Comparison of ENCODE assay signal across 1 cellular context in the genomic region with DNA sequence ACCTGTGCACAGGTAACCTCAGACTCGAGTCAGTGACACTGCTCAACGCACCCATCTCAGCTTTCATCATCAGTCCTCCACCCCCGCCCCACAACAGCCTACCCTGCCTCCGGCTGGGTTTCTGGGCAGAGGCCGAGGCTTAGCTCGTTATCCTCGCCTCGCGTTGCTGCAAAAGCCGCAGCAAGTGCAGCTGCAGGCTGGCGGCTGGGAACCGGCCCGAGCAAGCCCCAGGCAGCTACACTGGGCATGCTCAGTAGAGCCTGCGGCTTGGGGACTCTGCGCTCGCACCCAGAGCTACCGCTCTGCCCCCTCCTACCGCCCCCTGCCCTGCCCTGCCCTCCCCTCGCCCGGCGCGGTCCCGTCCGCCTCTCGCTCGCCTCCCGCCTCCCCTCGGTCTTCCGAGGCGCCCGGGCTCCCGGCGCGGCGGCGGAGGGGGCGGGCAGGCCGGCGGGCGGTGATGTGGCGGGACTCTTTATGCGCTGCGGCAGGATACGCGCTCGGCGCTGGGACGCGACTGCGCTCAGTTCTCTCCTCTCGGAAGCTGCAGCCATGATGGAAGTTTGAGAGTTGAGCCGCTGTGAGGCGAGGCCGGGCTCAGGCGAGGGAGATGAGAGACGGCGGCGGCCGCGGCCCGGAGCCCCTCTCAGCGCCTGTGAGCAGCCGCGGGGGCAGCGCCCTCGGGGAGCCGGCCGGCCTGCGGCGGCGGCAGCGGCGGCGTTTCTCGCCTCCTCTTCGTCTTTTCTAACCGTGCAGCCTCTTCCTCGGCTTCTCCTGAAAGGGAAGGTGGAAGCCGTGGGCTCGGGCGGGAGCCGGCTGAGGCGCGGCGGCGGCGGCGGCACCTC.
TF ChIP-seq lines count a peak whose summit lies in the region.

A gene with protein sequence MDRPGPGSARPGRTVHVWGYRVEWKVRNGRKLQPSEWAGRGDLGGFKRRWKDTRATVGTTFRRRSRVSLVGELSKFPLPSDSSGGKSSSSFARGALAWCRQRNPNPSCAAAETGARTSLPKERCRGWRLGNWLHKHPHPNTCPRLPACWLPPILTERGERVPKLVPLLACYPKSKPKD (minus strand): TSS at position 432 of the 842 bp plus-strand sequence. CDS start 1,046 bp downstream, outside the sequence.
A gene (plus strand): TSS at position 524 of the 842 bp plus-strand sequence. CDS start 845 bp downstream, outside the sequence.

TF ChIP-seq in HepG2, 621 proteins besides CTCF, POLR2A, EP300 and RAD21 (continued from another document and continues in another):
- TF ChIP-seq, protein P1, sequence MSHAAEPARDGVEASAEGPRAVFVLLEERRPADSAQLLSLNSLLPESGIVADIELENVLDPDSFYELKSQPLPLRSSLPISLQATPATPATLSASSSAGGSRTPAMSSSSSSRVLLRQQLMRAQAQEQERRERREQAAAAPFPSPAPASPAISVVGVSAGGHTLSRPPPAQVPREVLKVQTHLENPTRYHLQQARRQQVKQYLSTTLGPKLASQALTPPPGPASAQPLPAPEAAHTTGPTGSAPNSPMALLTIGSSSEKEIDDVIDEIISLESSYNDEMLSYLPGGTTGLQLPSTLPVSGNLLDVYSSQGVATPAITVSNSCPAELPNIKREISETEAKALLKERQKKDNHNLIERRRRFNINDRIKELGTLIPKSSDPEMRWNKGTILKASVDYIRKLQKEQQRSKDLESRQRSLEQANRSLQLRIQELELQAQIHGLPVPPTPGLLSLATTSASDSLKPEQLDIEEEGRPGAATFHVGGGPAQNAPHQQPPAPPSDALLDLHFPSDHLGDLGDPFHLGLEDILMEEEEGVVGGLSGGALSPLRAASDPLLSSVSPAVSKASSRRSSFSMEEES (CRISPR knock-in tag; IDR thresholded peaks at IDR 0.05): peak; percentile 81; the same call in 1 of the 2 replicates
- TF ChIP-seq MYC (CRISPR knock-in tag; IDR thresholded peaks at IDR 0.05; ENCODE audit: borderline replicate concordance): peak; percentile 69; the same call in 1 of the 2 replicates
- TF ChIP-seq IKZF1 (IDR thresholded peaks at IDR 0.05): no peak
- no peak for TF ChIP-seq CBX2 (IDR thresholded peaks at IDR 0.05; ENCODE audit: low read depth, low read length)
- TF ChIP-seq CBX2 (CRISPR knock-in tag; IDR thresholded peaks at IDR 0.05; ENCODE audit: low read depth): 0 out of 2 replicates have a peak, but pooled peaks have one; percentile 32
- peak; percentile 93 for TF ChIP-seq ZNF556 (CRISPR knock-in tag; IDR thresholded peaks at IDR 0.05; ENCODE audit: borderline replicate concordance)
- no peak for TF ChIP-seq SNRNP70 (IDR thresholded peaks at IDR 0.05; ENCODE audit: low read depth, low read length)
- TF ChIP-seq HMG20A (CRISPR knock-in tag; IDR thresholded peaks at IDR 0.05; ENCODE audit: borderline replicate concordance): no peak
- peak; percentile 94 for TF ChIP-seq ZEB1 (IDR thresholded peaks at IDR 0.05; ENCODE audit: insufficient replicate concordance, low read depth)
- peak; percentile 62; the same call in 1 of the 2 replicates for TF ChIP-seq HMG20B (CRISPR knock-in tag; conservative IDR thresholded peaks at IDR 0.05)
- peak; percentile 78; the same call in 1 of the 2 replicates for TF ChIP-seq ZNF441 (CRISPR knock-in tag; IDR thresholded peaks at IDR 0.05; ENCODE audit: borderline replicate concordance)
- peak; percentile 58; the same call in 1 of the 2 replicates for TF ChIP-seq JDP2 (CRISPR knock-in tag; IDR thresholded peaks at IDR 0.05; ENCODE audit: borderline replicate concordance)
- TF ChIP-seq ZZZ3 (CRISPR knock-in tag; IDR thresholded peaks at IDR 0.05; ENCODE audit: borderline replicate concordance): no peak
- no peak for TF ChIP-seq TP53 (CRISPR knock-in tag; conservative IDR thresholded peaks at IDR 0.05)
- TF ChIP-seq NR3C1 (CRISPR knock-in tag; IDR thresholded peaks at IDR 0.05): no peak
- TF ChIP-seq, protein P2, sequence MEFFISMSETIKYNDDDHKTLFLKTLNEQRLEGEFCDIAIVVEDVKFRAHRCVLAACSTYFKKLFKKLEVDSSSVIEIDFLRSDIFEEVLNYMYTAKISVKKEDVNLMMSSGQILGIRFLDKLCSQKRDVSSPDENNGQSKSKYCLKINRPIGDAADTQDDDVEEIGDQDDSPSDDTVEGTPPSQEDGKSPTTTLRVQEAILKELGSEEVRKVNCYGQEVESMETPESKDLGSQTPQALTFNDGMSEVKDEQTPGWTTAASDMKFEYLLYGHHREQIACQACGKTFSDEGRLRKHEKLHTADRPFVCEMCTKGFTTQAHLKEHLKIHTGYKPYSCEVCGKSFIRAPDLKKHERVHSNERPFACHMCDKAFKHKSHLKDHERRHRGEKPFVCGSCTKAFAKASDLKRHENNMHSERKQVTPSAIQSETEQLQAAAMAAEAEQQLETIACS (CRISPR knock-in tag; IDR thresholded peaks at IDR 0.05): peak; percentile 80
- TF ChIP-seq SIN3B (IDR thresholded peaks at IDR 0.05; ENCODE audit: low read length): no peak; the same call in 1 of the 2 replicates
- TF ChIP-seq DNMT3B (CRISPR knock-in tag; conservative IDR thresholded peaks at IDR 0.05): no peak; the same call in 1 of the 2 replicates
- TF ChIP-seq, protein P3, sequence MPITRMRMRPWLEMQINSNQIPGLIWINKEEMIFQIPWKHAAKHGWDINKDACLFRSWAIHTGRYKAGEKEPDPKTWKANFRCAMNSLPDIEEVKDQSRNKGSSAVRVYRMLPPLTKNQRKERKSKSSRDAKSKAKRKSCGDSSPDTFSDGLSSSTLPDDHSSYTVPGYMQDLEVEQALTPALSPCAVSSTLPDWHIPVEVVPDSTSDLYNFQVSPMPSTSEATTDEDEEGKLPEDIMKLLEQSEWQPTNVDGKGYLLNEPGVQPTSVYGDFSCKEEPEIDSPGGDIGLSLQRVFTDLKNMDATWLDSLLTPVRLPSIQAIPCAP (CRISPR knock-in tag; IDR thresholded peaks at IDR 0.05; ENCODE audit: low read depth): peak; percentile 83; the same call in 1 of the 2 replicates
- no peak for TF ChIP-seq MBNL3 (CRISPR knock-in tag; conservative IDR thresholded peaks at IDR 0.05)
- no peak for TF ChIP-seq ZNF598 (CRISPR knock-in tag; IDR thresholded peaks at IDR 0.05; ENCODE audit: borderline replicate concordance)
- TF ChIP-seq, protein P4, sequence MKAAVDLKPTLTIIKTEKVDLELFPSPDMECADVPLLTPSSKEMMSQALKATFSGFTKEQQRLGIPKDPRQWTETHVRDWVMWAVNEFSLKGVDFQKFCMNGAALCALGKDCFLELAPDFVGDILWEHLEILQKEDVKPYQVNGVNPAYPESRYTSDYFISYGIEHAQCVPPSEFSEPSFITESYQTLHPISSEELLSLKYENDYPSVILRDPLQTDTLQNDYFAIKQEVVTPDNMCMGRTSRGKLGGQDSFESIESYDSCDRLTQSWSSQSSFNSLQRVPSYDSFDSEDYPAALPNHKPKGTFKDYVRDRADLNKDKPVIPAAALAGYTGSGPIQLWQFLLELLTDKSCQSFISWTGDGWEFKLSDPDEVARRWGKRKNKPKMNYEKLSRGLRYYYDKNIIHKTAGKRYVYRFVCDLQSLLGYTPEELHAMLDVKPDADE (CRISPR knock-in tag; IDR thresholded peaks at IDR 0.05): no peak
- peak; percentile 93 for TF ChIP-seq ZNF451 (CRISPR knock-in tag; IDR thresholded peaks at IDR 0.05)
- TF ChIP-seq ISX (CRISPR knock-in tag; conservative IDR thresholded peaks at IDR 0.05): no peak
- no peak; the same call in 1 of the 2 replicates for TF ChIP-seq ZFP82 (CRISPR knock-in tag; IDR thresholded peaks at IDR 0.05; ENCODE audit: borderline replicate concordance)
- no peak for TF ChIP-seq WIZ (CRISPR knock-in tag; IDR thresholded peaks at IDR 0.05)
- no peak; the same call in 1 of the 2 replicates for TF ChIP-seq HNF4A (CRISPR knock-in tag; IDR thresholded peaks at IDR 0.05)
- no peak for TF ChIP-seq ZNF501 (CRISPR knock-in tag; IDR thresholded peaks at IDR 0.05)
- no peak for TF ChIP-seq FOXA1 (IDR thresholded peaks at IDR 0.05)
- TF ChIP-seq FOXA1 (CRISPR knock-in tag; IDR thresholded peaks at IDR 0.05): no peak
- peak; percentile 46; the same call in 1 of the 2 replicates for TF ChIP-seq ZNF430 (CRISPR knock-in tag; IDR thresholded peaks at IDR 0.05)
- TF ChIP-seq, protein P5, sequence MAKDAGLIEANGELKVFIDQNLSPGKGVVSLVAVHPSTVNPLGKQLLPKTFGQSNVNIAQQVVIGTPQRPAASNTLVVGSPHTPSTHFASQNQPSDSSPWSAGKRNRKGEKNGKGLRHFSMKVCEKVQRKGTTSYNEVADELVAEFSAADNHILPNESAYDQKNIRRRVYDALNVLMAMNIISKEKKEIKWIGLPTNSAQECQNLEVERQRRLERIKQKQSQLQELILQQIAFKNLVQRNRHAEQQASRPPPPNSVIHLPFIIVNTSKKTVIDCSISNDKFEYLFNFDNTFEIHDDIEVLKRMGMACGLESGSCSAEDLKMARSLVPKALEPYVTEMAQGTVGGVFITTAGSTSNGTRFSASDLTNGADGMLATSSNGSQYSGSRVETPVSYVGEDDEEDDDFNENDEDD (CRISPR knock-in tag; IDR thresholded peaks at IDR 0.05; ENCODE audit: borderline replicate concordance): peak; percentile 83; the same call in 1 of the 2 replicates
- no peak; the same call in 1 of the 2 replicates for TF ChIP-seq JUND (CRISPR knock-in tag; IDR thresholded peaks at IDR 0.05)
- peak; percentile 89 for TF ChIP-seq ZNF605 (CRISPR knock-in tag; IDR thresholded peaks at IDR 0.05)
- TF ChIP-seq ZNF256 (CRISPR knock-in tag; conservative IDR thresholded peaks at IDR 0.05): no peak
- TF ChIP-seq, protein P6, sequence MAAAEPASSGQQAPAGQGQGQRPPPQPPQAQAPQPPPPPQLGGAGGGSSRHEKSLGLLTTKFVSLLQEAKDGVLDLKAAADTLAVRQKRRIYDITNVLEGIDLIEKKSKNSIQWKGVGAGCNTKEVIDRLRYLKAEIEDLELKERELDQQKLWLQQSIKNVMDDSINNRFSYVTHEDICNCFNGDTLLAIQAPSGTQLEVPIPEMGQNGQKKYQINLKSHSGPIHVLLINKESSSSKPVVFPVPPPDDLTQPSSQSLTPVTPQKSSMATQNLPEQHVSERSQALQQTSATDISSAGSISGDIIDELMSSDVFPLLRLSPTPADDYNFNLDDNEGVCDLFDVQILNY (CRISPR knock-in tag; conservative IDR thresholded peaks at IDR 0.05): peak; percentile 47; the same call in 1 of the 2 replicates
- TF ChIP-seq HOXA5 (CRISPR knock-in tag; IDR thresholded peaks at IDR 0.05): peak; percentile 76; the same call in 1 of the 2 replicates
- no peak for TF ChIP-seq ATAD3A (CRISPR knock-in tag; IDR thresholded peaks at IDR 0.05)
- TF ChIP-seq ZNF207 (IDR thresholded peaks at IDR 0.05; ENCODE audit: borderline replicate concordance): no peak
- TF ChIP-seq POGZ (CRISPR knock-in tag; IDR thresholded peaks at IDR 0.05): peak; percentile 92
- TF ChIP-seq, protein P7, sequence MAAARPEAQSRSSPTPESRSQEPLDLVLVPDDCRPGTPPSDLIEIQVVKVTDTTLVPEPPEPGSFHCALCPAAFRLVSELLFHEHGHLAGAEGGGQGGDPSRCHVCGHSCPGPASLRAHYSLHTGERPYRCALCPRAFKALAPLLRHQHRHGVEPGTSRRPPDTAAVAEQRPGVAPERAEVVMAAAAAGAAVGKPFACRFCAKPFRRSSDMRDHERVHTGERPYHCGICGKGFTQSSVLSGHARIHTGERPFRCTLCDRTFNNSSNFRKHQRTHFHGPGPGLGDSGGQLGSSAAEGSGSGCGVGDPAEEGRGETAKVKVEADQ (CRISPR knock-in tag; IDR thresholded peaks at IDR 0.05; ENCODE audit: borderline replicate concordance): peak; percentile 63; the same call in 1 of the 2 replicates
- TF ChIP-seq, protein P8, sequence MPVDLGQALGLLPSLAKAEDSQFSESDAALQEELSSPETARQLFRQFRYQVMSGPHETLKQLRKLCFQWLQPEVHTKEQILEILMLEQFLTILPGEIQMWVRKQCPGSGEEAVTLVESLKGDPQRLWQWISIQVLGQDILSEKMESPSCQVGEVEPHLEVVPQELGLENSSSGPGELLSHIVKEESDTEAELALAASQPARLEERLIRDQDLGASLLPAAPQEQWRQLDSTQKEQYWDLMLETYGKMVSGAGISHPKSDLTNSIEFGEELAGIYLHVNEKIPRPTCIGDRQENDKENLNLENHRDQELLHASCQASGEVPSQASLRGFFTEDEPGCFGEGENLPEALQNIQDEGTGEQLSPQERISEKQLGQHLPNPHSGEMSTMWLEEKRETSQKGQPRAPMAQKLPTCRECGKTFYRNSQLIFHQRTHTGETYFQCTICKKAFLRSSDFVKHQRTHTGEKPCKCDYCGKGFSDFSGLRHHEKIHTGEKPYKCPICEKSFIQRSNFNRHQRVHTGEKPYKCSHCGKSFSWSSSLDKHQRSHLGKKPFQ (CRISPR knock-in tag; IDR thresholded peaks at IDR 0.05; ENCODE audit: insufficient replicate concordance): no peak
- peak; percentile 48; the same call in 1 of the 2 replicates for TF ChIP-seq ZNF891 (CRISPR knock-in tag; IDR thresholded peaks at IDR 0.05)
- TF ChIP-seq ZNF225 (CRISPR knock-in tag; IDR thresholded peaks at IDR 0.05): no peak
- TF ChIP-seq RFX5 (IDR thresholded peaks at IDR 0.05; ENCODE audit: low read depth, low read length): no peak
- peak; percentile 87; the same call in 1 of the 2 replicates for TF ChIP-seq ZSCAN9 (CRISPR knock-in tag; IDR thresholded peaks at IDR 0.05; ENCODE audit: borderline replicate concordance)
- TF ChIP-seq, protein P9, sequence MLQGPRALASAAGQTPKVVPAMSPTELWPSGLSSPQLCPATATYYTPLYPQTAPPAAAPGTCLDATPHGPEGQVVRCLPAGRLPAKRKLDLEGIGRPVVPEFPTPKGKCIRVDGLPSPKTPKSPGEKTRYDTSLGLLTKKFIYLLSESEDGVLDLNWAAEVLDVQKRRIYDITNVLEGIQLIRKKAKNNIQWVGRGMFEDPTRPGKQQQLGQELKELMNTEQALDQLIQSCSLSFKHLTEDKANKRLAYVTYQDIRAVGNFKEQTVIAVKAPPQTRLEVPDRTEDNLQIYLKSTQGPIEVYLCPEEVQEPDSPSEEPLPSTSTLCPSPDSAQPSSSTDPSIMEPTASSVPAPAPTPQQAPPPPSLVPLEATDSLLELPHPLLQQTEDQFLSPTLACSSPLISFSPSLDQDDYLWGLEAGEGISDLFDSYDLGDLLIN (CRISPR knock-in tag; IDR thresholded peaks at IDR 0.05; ENCODE audit: borderline replicate concordance): no peak
- TF ChIP-seq KMT2B (CRISPR knock-in tag; IDR thresholded peaks at IDR 0.05): peak; percentile 77
- peak; percentile 39; the same call in 1 of the 2 replicates for TF ChIP-seq HNF4G (IDR thresholded peaks at IDR 0.05; ENCODE audit: borderline replicate concordance, low read depth, low read length)
- TF ChIP-seq HNF4G (CRISPR knock-in tag; IDR thresholded peaks at IDR 0.05; ENCODE audit: borderline replicate concordance, low read depth): no peak; the same call in 1 of the 2 replicates
- peak; percentile 86; the same call in 1 of the 2 replicates for TF ChIP-seq IRX3 (CRISPR knock-in tag; IDR thresholded peaks at IDR 0.05; ENCODE audit: borderline replicate concordance, low read depth)
- no peak for TF ChIP-seq FOXM1 (CRISPR knock-in tag; IDR thresholded peaks at IDR 0.05)
- no peak for TF ChIP-seq MXD4 (CRISPR knock-in tag; IDR thresholded peaks at IDR 0.05)
- TF ChIP-seq BORCS8-MEF2B (CRISPR knock-in tag; IDR thresholded peaks at IDR 0.05): peak; percentile 78
- TF ChIP-seq ESRRA (CRISPR knock-in tag; IDR thresholded peaks at IDR 0.05; ENCODE audit: low read depth): no peak
- TF ChIP-seq, protein P10, sequence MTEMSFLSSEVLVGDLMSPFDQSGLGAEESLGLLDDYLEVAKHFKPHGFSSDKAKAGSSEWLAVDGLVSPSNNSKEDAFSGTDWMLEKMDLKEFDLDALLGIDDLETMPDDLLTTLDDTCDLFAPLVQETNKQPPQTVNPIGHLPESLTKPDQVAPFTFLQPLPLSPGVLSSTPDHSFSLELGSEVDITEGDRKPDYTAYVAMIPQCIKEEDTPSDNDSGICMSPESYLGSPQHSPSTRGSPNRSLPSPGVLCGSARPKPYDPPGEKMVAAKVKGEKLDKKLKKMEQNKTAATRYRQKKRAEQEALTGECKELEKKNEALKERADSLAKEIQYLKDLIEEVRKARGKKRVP (CRISPR knock-in tag; IDR thresholded peaks at IDR 0.05): peak in 1 of 2 experiments; percentile 79; a peak in 2 of 4 replicates
- TF ChIP-seq CHD4 (IDR thresholded peaks at IDR 0.05; ENCODE audit: borderline replicate concordance, low read length): no peak
